13 cellular contexts compared by ENCODE assay signal in genomic region chr17:50380369-50381259, GRCh38. TPM values are rescaled to one million over a fixed set of nuclear protein-coding genes. Genes with fewer than 3 reads are reported as not detected.
DNase-seq lines count a peak whose midpoint lies in the region; ATAC-seq and TF ChIP-seq lines count a peak whose summit lies in the region.
"Had no signal": no experiment of that assay in that cellular context is flagged by ENCODE, and none has a peak within 500 bp of the region (broad histone marks: within the 10 kb centered on the region; RNA-seq: fewer than 3 reads in every experiment).

No MANE protein-coding gene starts in this region.

- H3K27ac ChIP-seq in RWPE1 (peak overlapping the region; percentile 22), foreskin keratinocyte (no peak overlapping the region)
- H3K27ac ChIP-seq: vagina had no signal

- TF ChIP-seq CTCF in AG09309 (IDR thresholded peaks at IDR 0.05; ENCODE audit: control insufficient read depth, insufficient read depth, low read depth, low read length, missing control alignments) = peak; percentile 18
- TF ChIP-seq CTCF in GM13977 (IDR thresholded peaks at IDR 0.05; ENCODE audit: extremely low read depth, insufficient read depth, missing control alignments) = peak; percentile 2
- no peak for TF ChIP-seq CTCF in RWPE1 (conservative IDR thresholded peaks at IDR 0.05; ENCODE audit: low read depth)
- peak; percentile 51 for TF ChIP-seq CTCF in foreskin keratinocyte (conservative IDR thresholded peaks at IDR 0.05)

- in situ Hi-C loops in GM13977 (cut with MboI; ENCODE audit: low pct_unique_long_range_greater_than_20kb, low sequenced_read_pairs, unreplicated experiment) = no loop called here

- POLR2A ChIA-PET in RWPE1 (lab: Yijun Ruan, JAX; ENCODE audit: low non-redundant PET) = no interaction called here

- DNase-seq in AG09309 (ENCODE audit: low read depth) (no peak), GM13977 (ENCODE audit: low spot score) (no peak), RWPE1 (ENCODE audit: low spot score) (no peak), foreskin keratinocyte (no peak), NCI-H524 treated with DMSO at 0.1 percent for 48 hours (lab: John Stamatoyannopoulos, UW) (no peak), cerebellum (ENCODE audit: low spot score) (no peak)
- DNase-seq: activated B cell treated with CpG ODN at 0.5 μM for 24 hours; activated T-cell treated with anti-CD3 and anti-CD28 coated beads, Interleukin-2, amount 50 U/mL, for 48 hours; CD4-positive, CD25-positive, alpha-beta regulatory T cell; KG1 had no signal

- H3K4me1 ChIP-seq in foreskin keratinocyte = no peaks in the 10 kb centered on the region
- H3K4me1 ChIP-seq: vagina had no signal

- no peaks in the 10 kb centered on the region for H3K27me3 ChIP-seq in foreskin keratinocyte
- H3K27me3 ChIP-seq: vagina had no signal

- ATAC-seq in foreskin keratinocyte (no peak), HG02852 (IDR thresholded peaks at IDR 0.05; ENCODE audit: unreplicated experiment) (no peak), GM19023 (IDR thresholded peaks at IDR 0.05; ENCODE audit: unreplicated experiment) (no peak)

- CTCF ChIA-PET in RWPE1 (lab: Yijun Ruan, JAX) = interaction anchor here (0.6 to 2.0 kb wide), 5 partner anchors 17 to 99 kb away, joined by 3 to 7 read pairs (median 4); partner anchors contain the start of gene LRRC59

- H3K4me3 ChIP-seq in AG09309 (ENCODE audit: control insufficient read depth, low read depth, low read length) = no peak overlapping the region
- H3K4me3 ChIP-seq: vagina had no signal

RNA-seq across cellular contexts. Expression of gene EME1, which starts 7.6 kb away (rescaled TPM):
- 11.8 and 13.5 TPM in 2 replicates for total RNA-seq in foreskin keratinocyte
- 8.5 and 9.7 TPM in 2 replicates for polyA plus RNA-seq in foreskin keratinocyte
- 4.7 TPM for total RNA-seq in cerebellum

RNA-seq across cellular contexts. Expression of gene MRPL27, which starts 7.6 kb away (rescaled TPM):
- 116 and 123 TPM in 2 replicates for total RNA-seq in foreskin keratinocyte
- polyA plus RNA-seq in foreskin keratinocyte = 171 and 178 TPM in 2 replicates
- 32.8 TPM for total RNA-seq in cerebellum

RNA-seq across cellular contexts. Expression of gene LRRC59, which starts 16.7 kb away (rescaled TPM):
- total RNA-seq in foreskin keratinocyte = 223 and 231 TPM in 2 replicates
- 166 and 173 TPM in 2 replicates for polyA plus RNA-seq in foreskin keratinocyte
- total RNA-seq in cerebellum = 35.9 TPM

RNA-seq across cellular contexts. Expression of gene XYLT2, which starts 34.7 kb away (rescaled TPM):
- 36.5 and 38.0 TPM in 2 replicates for total RNA-seq in foreskin keratinocyte
- polyA plus RNA-seq in foreskin keratinocyte = 21.8 and 22.2 TPM in 2 replicates
- 17.8 TPM for total RNA-seq in cerebellum

RNA-seq across cellular contexts. Expression of gene ACSF2, which starts 45.4 kb away (rescaled TPM):
- 37.9 and 40.6 TPM in 2 replicates for total RNA-seq in foreskin keratinocyte
- 34.6 and 35.2 TPM in 2 replicates for polyA plus RNA-seq in foreskin keratinocyte
- 7.2 TPM for total RNA-seq in cerebellum
